In genomic region chr1:16921391-16922185, GRCh38 we compare ENCODE assay signal across 8 cellular contexts. TPM values are rescaled to one million over a fixed set of nuclear protein-coding genes. Genes with fewer than 3 reads are reported as not detected.
DNase-seq lines count a peak whose midpoint lies in the region; ATAC-seq, FAIRE-seq and TF ChIP-seq lines count a peak whose summit lies in the region.

Gene CROCC, plus strand, starts transcription at chr1:16921931. Its CDS starts 88 bp downstream, at chr1:16922019.

- intact Hi-C loops in heart left ventricle (cut with DNase I) (loop anchor here in 1 of 10 donors (10.0 kb wide), 1 partner anchor 197 kb away; no protein-coding TSS in a partner anchor), posterior cingulate gyrus (cut with DNase I) (no loop called here)

- DNase-seq in NCI-H2196 treated with DMSO at 0.1 percent for 48 hours (lab: John Stamatoyannopoulos, UW; ENCODE audit: unreplicated experiment) (peak; percentile 87), heart left ventricle (peak in 3 of 5 donors; percentile 33 to 69 (median 42)), posterior cingulate gyrus (peak in 7 of 10 donors; percentile 42 to 91 (median 60)), Ammon's horn (ENCODE audit: low spot score) (no peak), CD1c-positive myeloid dendritic cell (ENCODE audit: extremely low spot score) (no peak), small intestine (no peak)

- peak within 1 kb of the TSS; percentile 78 for H3K27ac Mint-ChIP-seq in activated T-helper 17 cell treated with anti-CD3 and anti-CD28 coated beads, Interleukin-2, amount 50 U/mL, for 72 hours

- H3K27me3 Mint-ChIP-seq in activated T-helper 17 cell treated with anti-CD3 and anti-CD28 coated beads, Interleukin-2, amount 50 U/mL, for 72 hours, result no peaks in the 10 kb centered on the region

- peak; percentile 61 for ATAC-seq in activated T-helper 17 cell treated with anti-CD3 and anti-CD28 coated beads, Interleukin-2, amount 50 U/mL, for 72 hours (replicated peaks)
- ATAC-seq in heart left ventricle, result peak in 3 of 4 donors; percentile 5 to 40 (median 28)

- H3K36me3 ChIP-seq in heart left ventricle, result no peaks in the 10 kb centered on the region
- no peaks in the 10 kb centered on the region for H3K36me3 ChIP-seq in small intestine (ENCODE audit: control insufficient read depth in 2 of 2, insufficient read depth in 2 of 2, low read length in 2 of 2)

- H3K27me3 ChIP-seq in heart left ventricle (no peaks in the 10 kb centered on the region), small intestine (ENCODE audit: control insufficient read depth in 2 of 2, insufficient read depth in 2 of 2, low read length in 2 of 2) (no peaks in the 10 kb centered on the region)

- no peaks in the 10 kb centered on the region for H3K9me3 Mint-ChIP-seq in activated T-helper 17 cell treated with anti-CD3 and anti-CD28 coated beads, Interleukin-2, amount 50 U/mL, for 72 hours

- H3K4me3 ChIP-seq in heart left ventricle, result no peak within 1 kb of the TSS
- no peak within 1 kb of the TSS for H3K4me3 ChIP-seq in small intestine (ENCODE audit: low read depth in 1 of 2, low read length in 2 of 2)

- peak within 1 kb of the TSS; percentile 59 for H3K4me3 Mint-ChIP-seq in activated T-helper 17 cell treated with anti-CD3 and anti-CD28 coated beads, Interleukin-2, amount 50 U/mL, for 72 hours

- no peaks in the 10 kb centered on the region for H3K9me3 ChIP-seq in heart left ventricle
- no peaks in the 10 kb centered on the region for H3K9me3 ChIP-seq in small intestine (ENCODE audit: control insufficient read depth, low read depth)

- 26 to 37% (median 36%) methylated on average over 17 of the region's 17 CpGs for WGBS in heart left ventricle, 4 donors
- WGBS in small intestine, 3 donors, result 25 to 44% (median 32%) methylated on average over 17 of the region's 17 CpGs

- H3K4me1 Mint-ChIP-seq in activated T-helper 17 cell treated with anti-CD3 and anti-CD28 coated beads, Interleukin-2, amount 50 U/mL, for 72 hours, result peaks cover 15% of the 10 kb centered on the region

- TF ChIP-seq POLR2A in heart left ventricle (IDR thresholded peaks at IDR 0.05), result no peak

- H3K4me1 ChIP-seq in heart left ventricle (peaks cover 0 to 16% (median 9%) of the 10 kb centered on the region in 12 donors), small intestine (ENCODE audit: control insufficient read depth in 2 of 2, insufficient read depth in 1 of 2, low read depth in 1 of 2, low read length in 1 of 2) (no peaks in the 10 kb centered on the region)

- no peaks in the 10 kb centered on the region for H3K36me3 Mint-ChIP-seq in activated T-helper 17 cell treated with anti-CD3 and anti-CD28 coated beads, Interleukin-2, amount 50 U/mL, for 72 hours (ENCODE audit: low read depth)

- H3K27ac ChIP-seq in heart left ventricle, result no peak within 1 kb of the TSS
- no peak within 1 kb of the TSS for H3K27ac ChIP-seq in small intestine (ENCODE audit: low read depth in 1 of 2, low read length in 1 of 2)

- no peak for TF ChIP-seq CTCF in heart left ventricle (IDR thresholded peaks at IDR 0.05)

- peak; percentile 94 for FAIRE-seq in G401.6 (lab: Jason Lieb, UNC)
- no peak for FAIRE-seq in small intestine (lab: Jason Lieb, UNC)

RNA-seq across cellular contexts. Expression of gene CROCC, which starts in this region (rescaled TPM):
- total RNA-seq in activated T-helper 17 cell treated with anti-CD3 and anti-CD28 coated beads, Interleukin-2, amount 50 U/mL, for 72 hours, result 10 to 100 TPM; 21.2 to 24.5 TPM
- 10 to 100 TPM in 3 of 9 donors, 1 to 10 TPM in 6; 3.9 to 12.5 (median 6.7) TPM for total RNA-seq in heart left ventricle
- polyA plus RNA-seq in heart left ventricle (10 to 100 TPM in 1 of 2 donors, 1 to 10 TPM in 1; 7.6 to 17.0 TPM), small intestine (10 to 100 TPM in 1 of 3 donors, 1 to 10 TPM in 2; 2.7 to 13.3 (median 7.2) TPM)

Comparison
In these comparisons a context has a peak if more than half of its experiments do, and no peak if none do; other contexts are left out.
1. DNase-seq: peak in NCI-H2196 treated with DMSO at 0.1 percent for 48 hours (single experiment), heart left ventricle (3 of 5) and posterior cingulate gyrus (7 of 10); none in Ammon's horn (single experiment), CD1c-positive myeloid dendritic cell (single experiment) and small intestine (single experiment).